ENCODE assay signal across 20 cellular contexts in genomic region chr9:114000671-114001409, GRCh38.
DNase-seq lines count a peak whose midpoint lies in the region; ATAC-seq and TF ChIP-seq lines count a peak whose summit lies in the region.
"Had no signal": no experiment of that assay in that cellular context is flagged by ENCODE, and none has a peak within 500 bp of the region (broad histone marks: within the 10 kb centered on the region; RNA-seq: fewer than 3 reads in every experiment).

No MANE protein-coding gene starts in this region.

- peaks cover 34% of the 10 kb centered on the region for H3K4me1 Mint-ChIP-seq in brain
- H3K4me1 Mint-ChIP-seq: activated T-helper 17 cell treated with anti-CD3 and anti-CD28 coated beads, Interleukin-2, amount 50 U/mL, for 72 hours had no signal

- H4K5ac ChIP-seq in mesendoderm (ENCODE audit: low read length), result no peak overlapping the region

- no peak overlapping the region for H3K4me3 Mint-ChIP-seq in brain
- H3K4me3 Mint-ChIP-seq: activated T-helper 17 cell treated with anti-CD3 and anti-CD28 coated beads, Interleukin-2, amount 50 U/mL, for 72 hours; nephron had no signal

- no peak overlapping the region for H4K8ac ChIP-seq in mesendoderm (ENCODE audit: low read depth, low read length)

- H2BK5ac ChIP-seq in mesendoderm (ENCODE audit: low read length), result no peak overlapping the region

- no peak overlapping the region for H3K9ac ChIP-seq in mesendoderm (ENCODE audit: low read length)

- H3K36me3 ChIP-seq in mesendoderm (ENCODE audit: control insufficient read depth, insufficient read depth, low read length) (peaks cover 2% of the 10 kb centered on the region), testis (ENCODE audit: low read depth, missing control alignments) (no peaks in the 10 kb centered on the region)

- H2AK5ac ChIP-seq in mesendoderm (ENCODE audit: low read length), result no peak overlapping the region

- no peaks in the 10 kb centered on the region for H3K79me1 ChIP-seq in mesendoderm (ENCODE audit: low read length)

- no peak for TF ChIP-seq POLR2A in testis (IDR thresholded peaks at IDR 0.05)

- H3K36me3 Mint-ChIP-seq in brain, result peaks cover 56% of the 10 kb centered on the region

- no peak overlapping the region for H2BK15ac ChIP-seq in mesendoderm (replicated peaks; ENCODE audit: low read depth)

- H3K4me3 ChIP-seq in mesendoderm (ENCODE audit: low read length) (no peak overlapping the region), testis (no peak overlapping the region)

- intact Hi-C loops in testis (cut with DNase I; ENCODE audit: low total_unique reads), result no loop called here

- H3K27ac Mint-ChIP-seq in brain, result peak overlapping the region in 3 of 5 experiments; percentile 4 to 72 (median 16)
- H3K27ac Mint-ChIP-seq: activated T-helper 17 cell treated with anti-CD3 and anti-CD28 coated beads, Interleukin-2, amount 50 U/mL, for 72 hours had no signal

- no peaks in the 10 kb centered on the region for H3K27me3 ChIP-seq in mesendoderm (ENCODE audit: insufficient read depth, low read length, poor library complexity)
- H3K27me3 ChIP-seq in testis, result no peaks in the 10 kb centered on the region

- H3K23ac ChIP-seq in mesendoderm (ENCODE audit: low read length), result no peak overlapping the region

- DNase-seq in activated effector memory CD4-positive, alpha-beta T cell treated with anti-CD3 and anti-CD28 coated beads, Interleukin-2, amount 50 U/mL, for 16 hours, result peak; percentile 39
- no peak for DNase-seq in activated effector memory CD4-positive, alpha-beta T cell treated with Interleukin-2 at 50 U/mL for 16 hours
- DNase-seq in mesendoderm (peak; percentile 7), testis (peak; percentile 10), NCI-H1436 treated with DMSO at 0.1 percent for 48 hours (lab: John Stamatoyannopoulos, UW) (no peak)
- DNase-seq: activated CD4-positive, alpha-beta T cell treated with anti-CD3 and anti-CD28 coated beads for 48 hours; foreskin melanocyte; NCI-H1694 treated with DMSO at 0.1 percent for 48 hours; NCI-H524 treated with DMSO at 0.1 percent for 48 hours; right cardiac atrium; stimulated activated CD4-positive, alpha-beta T cell treated with anti-CD3 and anti-CD28 coated beads, Interleukin-1b, Interleukin-23, amount 100 ng/mL, for 48 hours had no signal

- H3K27ac ChIP-seq in mesendoderm (ENCODE audit: low read depth, low read length) (no peak overlapping the region), testis (no peak overlapping the region)

- no CpG with 5 or more reads among the region's 8 CpGs for WGBS in mesendoderm (ENCODE audit: extremely low coverage, insufficient coverage, low lambda C conversion rate)
- WGBS in testis, 2 donors, result 95 to 96% methylated on average over 6 to 8 of the region's 8 CpGs

- H2BK120ac ChIP-seq in mesendoderm (ENCODE audit: low read depth, low read length), result no peak overlapping the region

- H3K9me3 Mint-ChIP-seq in brain, result no peaks in the 10 kb centered on the region
- H3K9me3 Mint-ChIP-seq: activated T-helper 17 cell treated with anti-CD3 and anti-CD28 coated beads, Interleukin-2, amount 50 U/mL, for 72 hours; nephron had no signal

- no peak overlapping the region for H3K4me2 ChIP-seq in mesendoderm (ENCODE audit: low read length)

- no peaks in the 10 kb centered on the region for H3K9me3 ChIP-seq in testis
- H3K9me3 ChIP-seq: Caco-2 had no signal

- no peaks in the 10 kb centered on the region for H3K79me2 ChIP-seq in mesendoderm (ENCODE audit: control insufficient read depth, insufficient read depth, low read length)

- no peak overlapping the region for H3K4ac ChIP-seq in mesendoderm (ENCODE audit: low read depth, low read length)

- no peak for ATAC-seq in GM21576 (IDR thresholded peaks at IDR 0.05; ENCODE audit: unreplicated experiment)
- ATAC-seq in HG02588 (IDR thresholded peaks at IDR 0.05; ENCODE audit: unreplicated experiment), result no peak
- ATAC-seq: activated T-helper 17 cell treated with anti-CD3 and anti-CD28 coated beads, Interleukin-2, amount 50 U/mL, for 72 hours; HCT116; Panc1; right cardiac atrium; SK-N-SH treated with all-trans-retinoic acid at 6 μM for 48 hours had no signal

- no peak overlapping the region for H3K18ac ChIP-seq in mesendoderm (ENCODE audit: low read length)

- TF ChIP-seq CTCF in brain (conservative IDR thresholded peaks at IDR 0.05), result no peak
- TF ChIP-seq CTCF in testis (IDR thresholded peaks at IDR 0.05), result no peak

- peaks cover 3% of the 10 kb centered on the region for H3K27me3 Mint-ChIP-seq in brain
- H3K27me3 Mint-ChIP-seq: activated T-helper 17 cell treated with anti-CD3 and anti-CD28 coated beads, Interleukin-2, amount 50 U/mL, for 72 hours had no signal

- H3K4me1 ChIP-seq in mesendoderm (ENCODE audit: control insufficient read depth, low read depth, low read length) (no peaks in the 10 kb centered on the region), testis (no peaks in the 10 kb centered on the region)
- H3K4me1 ChIP-seq: Caco-2 had no signal

- no peak overlapping the region for H3K56ac ChIP-seq in mesendoderm (ENCODE audit: low read length)

Comparison
In these comparisons a context has a peak if more than half of its experiments do, and no peak if none do; other contexts are left out.
1. DNase-seq: peak in activated effector memory CD4-positive, alpha-beta T cell treated with anti-CD3 and anti-CD28 coated beads, Interleukin-2, amount 50 U/mL, for 16 hours (single experiment), mesendoderm (single experiment) and testis (single experiment); none in activated effector memory CD4-positive, alpha-beta T cell treated with Interleukin-2 at 50 U/mL for 16 hours (single experiment) and NCI-H1436 treated with DMSO at 0.1 percent for 48 hours (single experiment).